ENCODE assay signal across 8 cellular contexts in genomic region chr1:102550729-102551384, GRCh38.
DNase-seq lines count a peak whose midpoint lies in the region; ATAC-seq, FAIRE-seq and TF ChIP-seq lines count a peak whose summit lies in the region.

No MANE protein-coding gene starts in this region.

- H3K4me1 Mint-ChIP-seq in CD8-positive, alpha-beta memory T cell, result no peaks in the 10 kb centered on the region

- intact Hi-C loops in esophagus muscularis mucosa (cut with DNase I), result no loop called here

- no peak overlapping the region for H3K4ac ChIP-seq in H1 (replicated peaks; ENCODE audit: insufficient read length, low read depth, low read length)

- H3K27me3 Mint-ChIP-seq in CD8-positive, alpha-beta memory T cell, result no peaks in the 10 kb centered on the region

- H3K4me3 ChIP-seq in GM12864 (ENCODE audit: low read depth, low read length) (no peak overlapping the region), MG63 (no peak overlapping the region), H1 (ENCODE audit: extremely low read depth in 1 of 4, insufficient read depth in 2 of 4, low read depth in 3 of 4, low read length in 4 of 4) (no peak overlapping the region), esophagus muscularis mucosa (no peak overlapping the region)
- no peak overlapping the region for H3K4me3 ChIP-seq in CD8-positive, alpha-beta memory T cell (ENCODE audit: low read length)

- H4K91ac ChIP-seq in H1 (replicated peaks; ENCODE audit: insufficient read length, low read length), result no peak overlapping the region

- H2AK5ac ChIP-seq in H1 (ENCODE audit: low read depth, low read length), result no peak overlapping the region

- H2BK5ac ChIP-seq in H1 (ENCODE audit: low read depth, low read length), result no peak overlapping the region

- no peak overlapping the region for H3K4me3 Mint-ChIP-seq in CD8-positive, alpha-beta memory T cell

- H3K36me3 Mint-ChIP-seq in CD8-positive, alpha-beta memory T cell, result no peaks in the 10 kb centered on the region

- TF ChIP-seq CTCF in GM12864 (IDR thresholded peaks at IDR 0.05; ENCODE audit: low read depth, low read length, missing control alignments) (peak; percentile 67), H1 (IDR thresholded peaks at IDR 0.05; ENCODE audit: control extremely low read depth in 1 of 3, insufficient read depth in 1 of 3, low read depth in 1 of 3, low read length in 3 of 3) (peak; percentile 38 to 64 (median 40); a peak in 3 of 4 replicates), esophagus muscularis mucosa (IDR thresholded peaks at IDR 0.05) (peak in 1 of 3 experiments; percentile 5)

- no peak overlapping the region for H3K18ac ChIP-seq in H1 (ENCODE audit: extremely low read depth, low read length)

- no peaks in the 10 kb centered on the region for H4K20me1 ChIP-seq in H1 (replicated peaks in 1 of 2; ENCODE audit: control insufficient read depth in 1 of 2, insufficient read depth in 2 of 2, low read length in 2 of 2)

- peak; percentile 43 for DNase-seq in A172 (ENCODE audit: low spot score)
- no peak for DNase-seq in GM12864 (ENCODE audit: low read depth)
- peak; percentile 3 for DNase-seq in MG63
- DNase-seq in H1 (ENCODE audit: low read depth in 1 of 2, low spot score in 2 of 2), result peak; percentile 59 to 60
- no peak for DNase-seq in CD8-positive, alpha-beta memory T cell
- no peak for DNase-seq in esophagus muscularis mucosa (ENCODE audit: extremely low spot score)
- DNase-seq in COLO668 (lab: John Stamatoyannopoulos, UW; ENCODE audit: unreplicated experiment), result no peak

- H3K23me2 ChIP-seq in H1 (ENCODE audit: low read depth, low read length), result no peaks in the 10 kb centered on the region

- no peak overlapping the region for H4K5ac ChIP-seq in H1 (ENCODE audit: insufficient read length, low read depth, low read length)

- no peak overlapping the region for H3K4me2 ChIP-seq in H1 (ENCODE audit: insufficient read depth in 1 of 2, low read depth in 2 of 2, low read length in 2 of 2)

- no peak overlapping the region for H2BK15ac ChIP-seq in H1 (ENCODE audit: low read length)

- no peak overlapping the region for H3K14ac ChIP-seq in H1 (ENCODE audit: insufficient read length)

- H3K27ac ChIP-seq in H1 (ENCODE audit: low read depth, low read length), result no peak overlapping the region
- no peak overlapping the region for H3K27ac ChIP-seq in CD8-positive, alpha-beta memory T cell (ENCODE audit: low read depth, low read length)
- no peak overlapping the region for H3K27ac ChIP-seq in esophagus muscularis mucosa (replicated peaks in 1 of 4)

- 93% methylated on average over 2 of the region's 2 CpGs; no CpG with 5 or more reads in 1 of the 2 experiments for WGBS in H1 (ENCODE audit: extremely low coverage in 1 of 2, insufficient coverage in 1 of 2, insufficient read length in 1 of 2, insufficient replicate concordance in 2 of 2, low coverage in 1 of 2, low lambda C conversion rate in 2 of 2, missing lambda C conversion rate in 1 of 2), 2 experiments
- 79% methylated on average over 2 of the region's 2 CpGs for WGBS in esophagus muscularis mucosa

- TF ChIP-seq RAD21 in H1 (IDR thresholded peaks at IDR 0.05 in 1 of 2, conservative IDR thresholded peaks at IDR 0.05 in 1 of 2; ENCODE audit: low read depth in 2 of 2, low read length in 2 of 2), result peak; percentile 60 to 65

- no peak overlapping the region for H3K56ac ChIP-seq in H1 (replicated peaks; ENCODE audit: insufficient read length, low read depth, low read length)

- H2BK20ac ChIP-seq in H1 (ENCODE audit: low read length), result no peak overlapping the region

- H3K4me1 ChIP-seq in H1 (replicated peaks in 1 of 4; ENCODE audit: control insufficient read depth in 3 of 4, insufficient read depth in 4 of 4, low read length in 3 of 4), result no peaks in the 10 kb centered on the region
- H3K4me1 ChIP-seq in CD8-positive, alpha-beta memory T cell (ENCODE audit: insufficient read depth, low read length), result no peaks in the 10 kb centered on the region
- H3K4me1 ChIP-seq in esophagus muscularis mucosa, result no peaks in the 10 kb centered on the region

- no peak overlapping the region for H3K23ac ChIP-seq in H1 (ENCODE audit: insufficient read length)

- H2BK120ac ChIP-seq in H1 (replicated peaks; ENCODE audit: low read depth, low read length), result no peak overlapping the region

- no peak for TF ChIP-seq EP300 in H1 (IDR thresholded peaks at IDR 0.05; ENCODE audit: borderline replicate concordance in 1 of 2, low read depth in 2 of 2, low read length in 2 of 2)
- no peak for TF ChIP-seq EP300 in esophagus muscularis mucosa (IDR thresholded peaks at IDR 0.05)

- H3K27me3 ChIP-seq in MG63, result no peaks in the 10 kb centered on the region
- H3K27me3 ChIP-seq in H1 (replicated peaks in 1 of 4; ENCODE audit: control insufficient read depth in 3 of 4, extremely low read depth in 1 of 4, insufficient read depth in 3 of 4, low read length in 3 of 4), result no peaks in the 10 kb centered on the region
- no peaks in the 10 kb centered on the region for H3K27me3 ChIP-seq in CD8-positive, alpha-beta memory T cell (ENCODE audit: insufficient read depth, low read length, poor library complexity, severe bottlenecking)
- no peaks in the 10 kb centered on the region for H3K27me3 ChIP-seq in esophagus muscularis mucosa

- H2AFZ ChIP-seq in H1 (ENCODE audit: low read length), result no peak overlapping the region

- H2BK12ac ChIP-seq in H1 (ENCODE audit: low read depth, low read length), result no peak overlapping the region

- no peak overlapping the region for H4K8ac ChIP-seq in H1 (ENCODE audit: extremely low read depth, insufficient read depth, low read length)

- no peak for TF ChIP-seq POLR2A in H1 (IDR thresholded peaks at IDR 0.05; ENCODE audit: control extremely low read depth in 1 of 2, low read depth in 2 of 2, low read length in 2 of 2)
- TF ChIP-seq POLR2A in esophagus muscularis mucosa (IDR thresholded peaks at IDR 0.05; ENCODE audit: low read depth), result no peak

- peaks cover 9 to 31% (median 17%) of the 10 kb centered on the region in 5 donors for H3K9me3 Mint-ChIP-seq in CD8-positive, alpha-beta memory T cell

- CTCF ChIA-PET in H1 (lab: Charles Lee; ENCODE audit: partially characterized antibody), result interaction anchor here (0.5 to 1.1 kb wide), 8 partner anchors 12 to 597 kb away, joined by 3 to 6 read pairs (median 3); no protein-coding TSS in a partner anchor
- CTCF ChIA-PET in CD8-positive, alpha-beta memory T cell (lab: Charles Lee), result no interaction called here

- H3K36me3 ChIP-seq in MG63 (no peaks in the 10 kb centered on the region), H1 (ENCODE audit: control insufficient read depth in 2 of 4, insufficient read depth in 4 of 4, low read length in 3 of 4) (no peaks in the 10 kb centered on the region), esophagus muscularis mucosa (no peaks in the 10 kb centered on the region)
- H3K36me3 ChIP-seq in CD8-positive, alpha-beta memory T cell (ENCODE audit: insufficient read depth, low read length), result no peaks in the 10 kb centered on the region

- H3K79me2 ChIP-seq in H1 (ENCODE audit: control insufficient read depth in 1 of 2, insufficient read depth in 2 of 2, low read length in 2 of 2), result no peaks in the 10 kb centered on the region

- FAIRE-seq in H1 (lab: Jason Lieb, UNC), result no peak

- ATAC-seq in GM21529 (IDR thresholded peaks at IDR 0.05; ENCODE audit: unreplicated experiment), result no peak

- H3K79me1 ChIP-seq in H1 (ENCODE audit: low read depth, low read length), result no peaks in the 10 kb centered on the region

- H3K9me3 ChIP-seq in MG63, result no peaks in the 10 kb centered on the region
- H3K9me3 ChIP-seq in H1 (ENCODE audit: insufficient read depth in 2 of 2, low read depth in 1 of 2, low read length in 1 of 2), result peaks cover 0 to 3% of the 10 kb centered on the region in 2 experiments; a peak in 1 of 4 replicates
- no peaks in the 10 kb centered on the region for H3K9me3 ChIP-seq in CD8-positive, alpha-beta memory T cell (ENCODE audit: low read length)
- H3K9me3 ChIP-seq in esophagus muscularis mucosa, result peaks cover 0 to 10% (median 0%) of the 10 kb centered on the region in 4 donors

- POLR2A ChIA-PET in H1 (lab: Charles Lee; ENCODE audit: partially characterized antibody), result no interaction called here
- POLR2A ChIA-PET in CD8-positive, alpha-beta memory T cell (lab: Charles Lee), result no interaction called here

- no peak overlapping the region for H3K27ac Mint-ChIP-seq in CD8-positive, alpha-beta memory T cell

- no peak overlapping the region for H3K9ac ChIP-seq in H1 (replicated peaks in 1 of 4; ENCODE audit: extremely low read depth in 1 of 4, low read depth in 3 of 4, low read length in 3 of 4)

TF ChIP-seq in H1, 55 proteins besides CTCF, POLR2A, EP300 and RAD21:
- TF ChIP-seq NANOG (IDR thresholded peaks at IDR 0.05; ENCODE audit: insufficient read depth, low read depth, low read length, poor library complexity, severe bottlenecking) (no peak), USF2 (IDR thresholded peaks at IDR 0.05; ENCODE audit: low read length) (peak; percentile 44; the same call in 1 of the 2 replicates), MAX (IDR thresholded peaks at IDR 0.05) (peak; percentile 66)

Comparison
In these comparisons a context has a peak if more than half of its experiments do, and no peak if none do; other contexts are left out.
1. DNase-seq: peak in A172 (single experiment), MG63 (single experiment) and H1 (2 of 2); none in GM12864 (single experiment), CD8-positive, alpha-beta memory T cell (0 of 5), esophagus muscularis mucosa (single experiment) and COLO668 (single experiment).